1 cellular context compared by ENCODE assay signal in the genomic region with DNA sequence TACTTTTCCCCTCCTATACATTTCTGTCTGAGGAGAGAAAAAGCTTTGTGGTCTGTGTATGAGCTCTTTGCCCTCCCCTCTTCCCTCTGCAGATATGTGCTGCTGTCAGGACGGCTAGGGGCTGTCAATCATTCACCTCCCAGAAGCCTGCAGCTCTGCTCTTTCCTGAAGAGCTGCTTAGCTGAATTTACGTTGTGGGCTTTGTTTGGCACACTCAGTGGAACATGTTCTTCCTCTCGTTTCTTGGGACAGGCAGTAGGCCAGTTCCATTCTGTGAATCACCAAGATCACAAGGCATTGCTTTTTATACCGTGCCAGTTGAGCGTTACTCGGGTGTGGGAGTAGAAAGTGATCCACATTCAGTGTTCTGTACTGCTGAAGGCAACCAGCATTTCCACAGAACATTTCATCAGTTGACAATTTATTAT.
TF ChIP-seq lines count a peak whose summit lies in the region.

No MANE protein-coding gene starts in this region.

TF ChIP-seq in GM23338, 12 proteins besides CTCF, POLR2A, EP300 and RAD21 (continued from another document):
- TF ChIP-seq, protein P1, sequence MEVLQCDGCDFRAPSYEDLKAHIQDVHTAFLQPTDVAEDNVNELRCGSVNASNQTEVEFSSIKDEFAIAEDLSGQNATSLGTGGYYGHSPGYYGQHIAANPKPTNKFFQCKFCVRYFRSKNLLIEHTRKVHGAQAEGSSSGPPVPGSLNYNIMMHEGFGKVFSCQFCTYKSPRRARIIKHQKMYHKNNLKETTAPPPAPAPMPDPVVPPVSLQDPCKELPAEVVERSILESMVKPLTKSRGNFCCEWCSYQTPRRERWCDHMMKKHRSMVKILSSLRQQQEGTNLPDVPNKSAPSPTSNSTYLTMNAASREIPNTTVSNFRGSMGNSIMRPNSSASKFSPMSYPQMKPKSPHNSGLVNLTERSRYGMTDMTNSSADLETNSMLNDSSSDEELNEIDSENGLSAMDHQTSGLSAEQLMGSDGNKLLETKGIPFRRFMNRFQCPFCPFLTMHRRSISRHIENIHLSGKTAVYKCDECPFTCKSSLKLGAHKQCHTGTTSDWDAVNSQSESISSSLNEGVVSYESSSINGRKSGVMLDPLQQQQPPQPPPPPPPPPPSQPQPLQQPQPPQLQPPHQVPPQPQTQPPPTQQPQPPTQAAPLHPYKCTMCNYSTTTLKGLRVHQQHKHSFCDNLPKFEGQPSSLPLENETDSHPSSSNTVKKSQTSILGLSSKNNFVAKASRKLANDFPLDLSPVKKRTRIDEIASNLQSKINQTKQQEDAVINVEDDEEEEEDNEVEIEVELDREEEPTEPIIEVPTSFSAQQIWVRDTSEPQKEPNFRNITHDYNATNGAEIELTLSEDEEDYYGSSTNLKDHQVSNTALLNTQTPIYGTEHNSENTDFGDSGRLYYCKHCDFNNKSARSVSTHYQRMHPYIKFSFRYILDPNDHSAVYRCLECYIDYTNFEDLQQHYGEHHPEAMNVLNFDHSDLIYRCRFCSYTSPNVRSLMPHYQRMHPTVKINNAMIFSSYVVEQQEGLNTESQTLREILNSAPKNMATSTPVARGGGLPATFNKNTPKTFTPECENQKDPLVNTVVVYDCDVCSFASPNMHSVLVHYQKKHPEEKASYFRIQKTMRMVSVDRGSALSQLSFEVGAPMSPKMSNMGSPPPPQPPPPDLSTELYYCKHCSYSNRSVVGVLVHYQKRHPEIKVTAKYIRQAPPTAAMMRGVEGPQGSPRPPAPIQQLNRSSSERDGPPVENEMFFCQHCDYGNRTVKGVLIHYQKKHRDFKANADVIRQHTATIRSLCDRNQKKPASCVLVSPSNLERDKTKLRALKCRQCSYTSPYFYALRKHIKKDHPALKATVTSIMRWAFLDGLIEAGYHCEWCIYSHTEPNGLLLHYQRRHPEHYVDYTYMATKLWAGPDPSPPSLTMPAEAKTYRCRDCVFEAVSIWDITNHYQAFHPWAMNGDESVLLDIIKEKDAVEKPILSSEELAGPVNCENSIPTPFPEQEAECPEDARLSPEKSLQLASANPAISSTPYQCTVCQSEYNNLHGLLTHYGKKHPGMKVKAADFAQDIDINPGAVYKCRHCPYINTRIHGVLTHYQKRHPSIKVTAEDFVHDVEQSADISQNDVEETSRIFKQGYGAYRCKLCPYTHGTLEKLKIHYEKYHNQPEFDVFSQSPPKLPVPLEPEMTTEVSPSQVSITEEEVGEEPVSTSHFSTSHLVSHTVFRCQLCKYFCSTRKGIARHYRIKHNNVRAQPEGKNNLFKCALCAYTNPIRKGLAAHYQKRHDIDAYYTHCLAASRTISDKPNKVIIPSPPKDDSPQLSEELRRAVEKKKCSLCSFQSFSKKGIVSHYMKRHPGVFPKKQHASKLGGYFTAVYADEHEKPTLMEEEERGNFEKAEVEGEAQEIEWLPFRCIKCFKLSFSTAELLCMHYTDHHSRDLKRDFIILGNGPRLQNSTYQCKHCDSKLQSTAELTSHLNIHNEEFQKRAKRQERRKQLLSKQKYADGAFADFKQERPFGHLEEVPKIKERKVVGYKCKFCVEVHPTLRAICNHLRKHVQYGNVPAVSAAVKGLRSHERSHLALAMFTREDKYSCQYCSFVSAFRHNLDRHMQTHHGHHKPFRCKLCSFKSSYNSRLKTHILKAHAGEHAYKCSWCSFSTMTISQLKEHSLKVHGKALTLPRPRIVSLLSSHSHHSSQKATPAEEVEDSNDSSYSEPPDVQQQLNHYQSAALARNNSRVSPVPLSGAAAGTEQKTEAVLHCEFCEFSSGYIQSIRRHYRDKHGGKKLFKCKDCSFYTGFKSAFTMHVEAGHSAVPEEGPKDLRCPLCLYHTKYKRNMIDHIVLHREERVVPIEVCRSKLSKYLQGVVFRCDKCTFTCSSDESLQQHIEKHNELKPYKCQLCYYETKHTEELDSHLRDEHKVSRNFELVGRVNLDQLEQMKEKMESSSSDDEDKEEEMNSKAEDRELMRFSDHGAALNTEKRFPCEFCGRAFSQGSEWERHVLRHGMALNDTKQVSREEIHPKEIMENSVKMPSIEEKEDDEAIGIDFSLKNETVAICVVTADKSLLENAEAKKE (CRISPR knock-in tag; IDR thresholded peaks at IDR 0.05): no peak
- TF ChIP-seq, protein P2, sequence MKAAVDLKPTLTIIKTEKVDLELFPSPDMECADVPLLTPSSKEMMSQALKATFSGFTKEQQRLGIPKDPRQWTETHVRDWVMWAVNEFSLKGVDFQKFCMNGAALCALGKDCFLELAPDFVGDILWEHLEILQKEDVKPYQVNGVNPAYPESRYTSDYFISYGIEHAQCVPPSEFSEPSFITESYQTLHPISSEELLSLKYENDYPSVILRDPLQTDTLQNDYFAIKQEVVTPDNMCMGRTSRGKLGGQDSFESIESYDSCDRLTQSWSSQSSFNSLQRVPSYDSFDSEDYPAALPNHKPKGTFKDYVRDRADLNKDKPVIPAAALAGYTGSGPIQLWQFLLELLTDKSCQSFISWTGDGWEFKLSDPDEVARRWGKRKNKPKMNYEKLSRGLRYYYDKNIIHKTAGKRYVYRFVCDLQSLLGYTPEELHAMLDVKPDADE (IDR thresholded peaks at IDR 0.05): no peak
- TF ChIP-seq POLR2AphosphoS5 (IDR thresholded peaks at IDR 0.05; ENCODE audit: low read depth) (no peak), CREB1 (CRISPR knock-in tag; IDR thresholded peaks at IDR 0.05; ENCODE audit: low read depth) (no peak), ZNF114 (CRISPR knock-in tag; IDR thresholded peaks at IDR 0.05) (no peak), JUNB (IDR thresholded peaks at IDR 0.05; ENCODE audit: unreplicated experiment) (no peak)
- TF ChIP-seq, protein P3, sequence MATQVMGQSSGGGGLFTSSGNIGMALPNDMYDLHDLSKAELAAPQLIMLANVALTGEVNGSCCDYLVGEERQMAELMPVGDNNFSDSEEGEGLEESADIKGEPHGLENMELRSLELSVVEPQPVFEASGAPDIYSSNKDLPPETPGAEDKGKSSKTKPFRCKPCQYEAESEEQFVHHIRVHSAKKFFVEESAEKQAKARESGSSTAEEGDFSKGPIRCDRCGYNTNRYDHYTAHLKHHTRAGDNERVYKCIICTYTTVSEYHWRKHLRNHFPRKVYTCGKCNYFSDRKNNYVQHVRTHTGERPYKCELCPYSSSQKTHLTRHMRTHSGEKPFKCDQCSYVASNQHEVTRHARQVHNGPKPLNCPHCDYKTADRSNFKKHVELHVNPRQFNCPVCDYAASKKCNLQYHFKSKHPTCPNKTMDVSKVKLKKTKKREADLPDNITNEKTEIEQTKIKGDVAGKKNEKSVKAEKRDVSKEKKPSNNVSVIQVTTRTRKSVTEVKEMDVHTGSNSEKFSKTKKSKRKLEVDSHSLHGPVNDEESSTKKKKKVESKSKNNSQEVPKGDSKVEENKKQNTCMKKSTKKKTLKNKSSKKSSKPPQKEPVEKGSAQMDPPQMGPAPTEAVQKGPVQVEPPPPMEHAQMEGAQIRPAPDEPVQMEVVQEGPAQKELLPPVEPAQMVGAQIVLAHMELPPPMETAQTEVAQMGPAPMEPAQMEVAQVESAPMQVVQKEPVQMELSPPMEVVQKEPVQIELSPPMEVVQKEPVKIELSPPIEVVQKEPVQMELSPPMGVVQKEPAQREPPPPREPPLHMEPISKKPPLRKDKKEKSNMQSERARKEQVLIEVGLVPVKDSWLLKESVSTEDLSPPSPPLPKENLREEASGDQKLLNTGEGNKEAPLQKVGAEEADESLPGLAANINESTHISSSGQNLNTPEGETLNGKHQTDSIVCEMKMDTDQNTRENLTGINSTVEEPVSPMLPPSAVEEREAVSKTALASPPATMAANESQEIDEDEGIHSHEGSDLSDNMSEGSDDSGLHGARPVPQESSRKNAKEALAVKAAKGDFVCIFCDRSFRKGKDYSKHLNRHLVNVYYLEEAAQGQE (IDR thresholded peaks at IDR 0.05; ENCODE audit: unreplicated experiment): no peak
